ENCODE assay signal across 20 cellular contexts in genomic region chr1:178740491-178740890, GRCh38.
"Had no signal": no experiment of that assay in that cellular context is flagged by ENCODE, and none has a peak within 500 bp of the region (broad histone marks: within the 10 kb centered on the region; RNA-seq: fewer than 3 reads in every experiment).

No MANE protein-coding gene starts in this region.

- H3K27ac ChIP-seq: HL-60 had no signal

- H3K27me3 ChIP-seq: MG63 had no signal

- H3K4me3 ChIP-seq: K562, MG63 had no signal

- H3K27me3 Mint-ChIP-seq: IgD-negative memory B cell had no signal

- H3K9ac ChIP-seq: SK-N-SH had no signal

- DNase-seq: MG63, NCI-H1092, NCI-H1105 treated with DMSO at 0.1 percent for 48 hours, NCI-H1417 treated with DMSO at 0.1 percent for 48 hours, NCI-H146, NCI-H1694 treated with DMSO at 0.1 percent for 48 hours, NCI-H1930, NCI-H2081, NCI-H2107, NCI-H526 treated with DMSO at 0.1 percent for 48 hours, NCI-H748 treated with DMSO at 0.1 percent for 48 hours, RPMI8226, SHP77, SK-N-SH, SW 1271 had no signal

- FAIRE-seq: HTR-8/SVneo, K562, RCC 7860 had no signal

- H3K4me2 ChIP-seq: SK-N-SH had no signal

- ATAC-seq: K562 had no signal
